8 cellular contexts compared by ENCODE assay signal in genomic region chr5:133240425-133241091, GRCh38.
DNase-seq lines count a peak whose midpoint lies in the region; ATAC-seq lines count a peak whose summit lies in the region.

No MANE protein-coding gene starts in this region.

- no peak overlapping the region for H3K27ac Mint-ChIP-seq in CD4-positive, CD25-positive, alpha-beta regulatory T cell
- no peak overlapping the region for H3K27ac Mint-ChIP-seq in activated CD8-positive, alpha-beta T cell treated with anti-CD3 and anti-CD28 coated beads, Interleukin-2, amount 10 ng/mL, durations not matched to agents 7 days and 5 days
- H3K27ac Mint-ChIP-seq in stimulated activated naive CD8-positive, alpha-beta T cell treated with anti-CD3 and anti-CD28 coated beads, Interleukin-15, amount 100 ng/mL, for 72 hours = peak overlapping the region in 1 of 2 donors; percentile 55

- no peak overlapping the region for H3K4me3 ChIP-seq in CD4-positive, CD25-positive, alpha-beta regulatory T cell (ENCODE audit: low read depth, low read length)

- no peaks in the 10 kb centered on the region for H3K9me3 Mint-ChIP-seq in CD4-positive, CD25-positive, alpha-beta regulatory T cell
- H3K9me3 Mint-ChIP-seq in activated CD8-positive, alpha-beta T cell treated with anti-CD3 and anti-CD28 coated beads, Interleukin-2, amount 10 ng/mL, durations not matched to agents 7 days and 5 days (ENCODE audit: insufficient read depth) = no peaks in the 10 kb centered on the region
- no peaks in the 10 kb centered on the region for H3K9me3 Mint-ChIP-seq in stimulated activated naive CD8-positive, alpha-beta T cell treated with anti-CD3 and anti-CD28 coated beads, Interleukin-15, amount 100 ng/mL, for 72 hours

- H3K4me1 ChIP-seq in CD4-positive, CD25-positive, alpha-beta regulatory T cell (ENCODE audit: control insufficient read depth, insufficient read depth, low read length, poor library complexity, severe bottlenecking) = no peaks in the 10 kb centered on the region

- CTCF ChIA-PET in activated CD8-positive, alpha-beta T cell treated with anti-CD3 and anti-CD28 coated beads, Interleukin-2, amount 10 ng/mL, durations not matched to agents 7 days and 5 days (lab: Charles Lee) = interaction anchor here (0.8 to 1.7 kb wide), 2 partner anchors 9 to 129 kb away, joined by 3 to 4 read pairs; no protein-coding TSS in a partner anchor

- no peaks in the 10 kb centered on the region for H3K36me3 ChIP-seq in CD4-positive, CD25-positive, alpha-beta regulatory T cell (ENCODE audit: control insufficient read depth, insufficient read depth, low read length)

- H3K9me3 ChIP-seq in CD4-positive, CD25-positive, alpha-beta regulatory T cell (ENCODE audit: control insufficient read depth in 2 of 2, low read length in 2 of 2) = no peaks in the 10 kb centered on the region

- POLR2A ChIA-PET in activated CD8-positive, alpha-beta T cell treated with anti-CD3 and anti-CD28 coated beads, Interleukin-2, amount 10 ng/mL, durations not matched to agents 7 days and 5 days (lab: Charles Lee) = no interaction called here

- no peak overlapping the region for H3K27ac ChIP-seq in CD4-positive, CD25-positive, alpha-beta regulatory T cell (ENCODE audit: insufficient read depth, low read length, poor library complexity, severe bottlenecking)

- ATAC-seq in CD4-positive, CD25-positive, alpha-beta regulatory T cell (ENCODE audit: low read depth in 2 of 2) = peak; percentile 29 to 38
- ATAC-seq in GM19328 (IDR thresholded peaks at IDR 0.05; ENCODE audit: unreplicated experiment) = peak; percentile 57
- ATAC-seq in activated CD8-positive, alpha-beta T cell treated with anti-CD3 and anti-CD28 coated beads, Interleukin-2, amount 10 ng/mL, durations not matched to agents 7 days and 5 days = peak; percentile 47
- peak; percentile 76 for ATAC-seq in stimulated activated naive CD8-positive, alpha-beta T cell treated with anti-CD3 and anti-CD28 coated beads, Interleukin-15, amount 100 ng/mL, for 72 hours

- H3K27me3 Mint-ChIP-seq in CD4-positive, CD25-positive, alpha-beta regulatory T cell = no peaks in the 10 kb centered on the region
- no peaks in the 10 kb centered on the region for H3K27me3 Mint-ChIP-seq in activated CD8-positive, alpha-beta T cell treated with anti-CD3 and anti-CD28 coated beads, Interleukin-2, amount 10 ng/mL, durations not matched to agents 7 days and 5 days (ENCODE audit: low read depth)
- no peaks in the 10 kb centered on the region for H3K27me3 Mint-ChIP-seq in stimulated activated naive CD8-positive, alpha-beta T cell treated with anti-CD3 and anti-CD28 coated beads, Interleukin-15, amount 100 ng/mL, for 72 hours

- no peak overlapping the region for H3K4me3 Mint-ChIP-seq in CD4-positive, CD25-positive, alpha-beta regulatory T cell
- no peak overlapping the region for H3K4me3 Mint-ChIP-seq in activated CD8-positive, alpha-beta T cell treated with anti-CD3 and anti-CD28 coated beads, Interleukin-2, amount 10 ng/mL, durations not matched to agents 7 days and 5 days
- no peak overlapping the region for H3K4me3 Mint-ChIP-seq in stimulated activated naive CD8-positive, alpha-beta T cell treated with anti-CD3 and anti-CD28 coated beads, Interleukin-15, amount 100 ng/mL, for 72 hours

- H3K36me3 Mint-ChIP-seq in CD4-positive, CD25-positive, alpha-beta regulatory T cell = no peaks in the 10 kb centered on the region
- no peaks in the 10 kb centered on the region for H3K36me3 Mint-ChIP-seq in activated CD8-positive, alpha-beta T cell treated with anti-CD3 and anti-CD28 coated beads, Interleukin-2, amount 10 ng/mL, durations not matched to agents 7 days and 5 days (ENCODE audit: low read depth)

- peak in 1 of 3 donors; percentile 24 for DNase-seq in CD4-positive, CD25-positive, alpha-beta regulatory T cell
- DNase-seq in HUDEP-2 (lab: John Stamatoyannopoulos, UW; ENCODE audit: unreplicated experiment in 76 of 76) (peak in 73 of 76 experiments; percentile 9 to 88 (median 61)), iris pigment epithelial cell (ENCODE audit: low read depth) (peak; percentile 98), NCI-H526 treated with DMSO at 0.1 percent for 48 hours (lab: John Stamatoyannopoulos, UW) (no peak), GDM1 (lab: John Stamatoyannopoulos, UW) (no peak)
- peak; percentile 26 for DNase-seq in activated CD8-positive, alpha-beta T cell treated with anti-CD3 and anti-CD28 coated beads, Interleukin-2, amount 10 ng/mL, durations not matched to agents 7 days and 5 days
- peak in 1 of 2 donors; percentile 45 for DNase-seq in stimulated activated naive CD8-positive, alpha-beta T cell treated with anti-CD3 and anti-CD28 coated beads, Interleukin-15, amount 100 ng/mL, for 72 hours

- no peaks in the 10 kb centered on the region for H3K27me3 ChIP-seq in CD4-positive, CD25-positive, alpha-beta regulatory T cell (ENCODE audit: control insufficient read depth, insufficient read depth, low read length)

- H3K4me1 Mint-ChIP-seq in CD4-positive, CD25-positive, alpha-beta regulatory T cell = no peaks in the 10 kb centered on the region
- peaks cover 11% of the 10 kb centered on the region for H3K4me1 Mint-ChIP-seq in activated CD8-positive, alpha-beta T cell treated with anti-CD3 and anti-CD28 coated beads, Interleukin-2, amount 10 ng/mL, durations not matched to agents 7 days and 5 days (ENCODE audit: low read depth)
- H3K4me1 Mint-ChIP-seq in stimulated activated naive CD8-positive, alpha-beta T cell treated with anti-CD3 and anti-CD28 coated beads, Interleukin-15, amount 100 ng/mL, for 72 hours = peaks cover 34% of the 10 kb centered on the region

Comparison
In these comparisons a context has a peak if more than half of its experiments do, and no peak if none do; other contexts are left out.
1. DNase-seq: peak in HUDEP-2 (73 of 76), activated CD8-positive, alpha-beta T cell treated with anti-CD3 and anti-CD28 coated beads, Interleukin-2, amount 10 ng/mL, durations not matched to agents 7 days and 5 days (single experiment) and iris pigment epithelial cell (single experiment); none in NCI-H526 treated with DMSO at 0.1 percent for 48 hours (single experiment) and GDM1 (single experiment).
2. Peak in every context shown above with its lines, with median percentiles within 50 percentile points of each other: ATAC-seq.